20 cellular contexts compared by ENCODE assay signal in genomic region chr1:29499101-29499650, GRCh38.
DNase-seq lines count a peak whose midpoint lies in the region; ATAC-seq, FAIRE-seq and TF ChIP-seq lines count a peak whose summit lies in the region.
"Had no signal": no experiment of that assay in that cellular context is flagged by ENCODE, and none has a peak within 500 bp of the region (broad histone marks: within the 10 kb centered on the region; RNA-seq: fewer than 3 reads in every experiment).

No MANE protein-coding gene starts in this region.

- peak overlapping the region; percentile 63 for H3K27ac Mint-ChIP-seq in activated naive CD4-positive, alpha-beta T cell treated with anti-CD3 and anti-CD28 coated beads, Interleukin-2, amount 50 U/mL, for 24 hours
- H3K27ac Mint-ChIP-seq in osteocyte (ENCODE audit: unreplicated experiment): no peak overlapping the region
- H3K27ac Mint-ChIP-seq: CD4-positive, CD25-positive, alpha-beta regulatory T cell had no signal

- TF ChIP-seq CTCF in coronary artery (IDR thresholded peaks at IDR 0.05) (no peak), osteocyte (IDR thresholded peaks at IDR 0.05) (no peak), pancreas (IDR thresholded peaks at IDR 0.05) (no peak)

- ATAC-seq in pancreas (no peak), HG02970 (IDR thresholded peaks at IDR 0.05; ENCODE audit: low FRiP score, unreplicated experiment) (no peak), HG03108 (IDR thresholded peaks at IDR 0.05; ENCODE audit: unreplicated experiment) (no peak)

- no peaks in the 10 kb centered on the region for H3K36me3 ChIP-seq in pancreas
- H3K36me3 ChIP-seq: BE2C had no signal

- intact Hi-C loops in pancreas (cut with DNase I): no loop called here

- H3K4me3 ChIP-seq in coronary artery: no peak overlapping the region
- no peak overlapping the region for H3K4me3 ChIP-seq in pancreas

- no peaks in the 10 kb centered on the region for H3K9me3 Mint-ChIP-seq in activated naive CD4-positive, alpha-beta T cell treated with anti-CD3 and anti-CD28 coated beads, Interleukin-2, amount 50 U/mL, for 24 hours
- H3K9me3 Mint-ChIP-seq in osteocyte (ENCODE audit: unreplicated experiment): peaks cover 10% of the 10 kb centered on the region

- no peak overlapping the region for H3K27ac ChIP-seq in coronary artery
- H3K27ac ChIP-seq in pancreas: no peak overlapping the region

- H3K9me3 ChIP-seq in pancreas: no peaks in the 10 kb centered on the region
- H3K9me3 ChIP-seq: BE2C had no signal

- H3K4me3 Mint-ChIP-seq in activated naive CD4-positive, alpha-beta T cell treated with anti-CD3 and anti-CD28 coated beads, Interleukin-2, amount 50 U/mL, for 24 hours: no peak overlapping the region
- no peak overlapping the region for H3K4me3 Mint-ChIP-seq in osteocyte (ENCODE audit: unreplicated experiment)
- H3K4me3 Mint-ChIP-seq: CD4-positive, CD25-positive, alpha-beta regulatory T cell had no signal

- H3K4me1 Mint-ChIP-seq in activated naive CD4-positive, alpha-beta T cell treated with anti-CD3 and anti-CD28 coated beads, Interleukin-2, amount 50 U/mL, for 24 hours: no peaks in the 10 kb centered on the region
- no peaks in the 10 kb centered on the region for H3K4me1 Mint-ChIP-seq in osteocyte (ENCODE audit: unreplicated experiment)
- H3K4me1 Mint-ChIP-seq: CD4-positive, CD25-positive, alpha-beta regulatory T cell had no signal

- no peak for DNase-seq in activated naive CD4-positive, alpha-beta T cell treated with anti-CD3 and anti-CD28 coated beads, Interleukin-2, amount 50 U/mL, for 16 hours
- DNase-seq in coronary artery (ENCODE audit: low spot score) (peak; percentile 33), osteocyte (ENCODE audit: extremely low spot score, unreplicated experiment) (peak; percentile 70), pancreas (no peak)
- DNase-seq: BE2C; CD4-positive, CD25-positive, alpha-beta regulatory T cell; COR-L47; DMS 273 treated with DMSO at 0.1 percent for 48 hours; KG1; NCI-H1694 treated with DMSO at 0.1 percent for 48 hours; NCI-H2227 treated with DMSO at 0.1 percent for 48 hours; NCI-H524; NCI-H82; RPMI8226; SIG-M5 had no signal

- peaks cover 20% of the 10 kb centered on the region for H3K27me3 Mint-ChIP-seq in activated naive CD4-positive, alpha-beta T cell treated with anti-CD3 and anti-CD28 coated beads, Interleukin-2, amount 50 U/mL, for 24 hours
- H3K27me3 Mint-ChIP-seq in osteocyte (ENCODE audit: unreplicated experiment): peaks cover 2% of the 10 kb centered on the region

- no peaks in the 10 kb centered on the region for H3K4me1 ChIP-seq in pancreas
- H3K4me1 ChIP-seq: BE2C had no signal

- no peak for FAIRE-seq in pancreas (lab: Jason Lieb, UNC)
- FAIRE-seq: G401.6, GM19239 had no signal

- H3K36me3 Mint-ChIP-seq in activated naive CD4-positive, alpha-beta T cell treated with anti-CD3 and anti-CD28 coated beads, Interleukin-2, amount 50 U/mL, for 24 hours: no peaks in the 10 kb centered on the region
- H3K36me3 Mint-ChIP-seq in osteocyte (ENCODE audit: unreplicated experiment): no peaks in the 10 kb centered on the region
- H3K36me3 Mint-ChIP-seq: CD4-positive, CD25-positive, alpha-beta regulatory T cell had no signal

- no peaks in the 10 kb centered on the region for H3K27me3 ChIP-seq in pancreas
- H3K27me3 ChIP-seq: BE2C had no signal

- WGBS in pancreas, 2 donors: 76 to 86% methylated on average over 9 of the region's 9 CpGs

Comparison
In these comparisons a context has a peak if more than half of its experiments do, and no peak if none do; other contexts are left out.
1. DNase-seq: peak in coronary artery (single experiment) and osteocyte (single experiment); none in activated naive CD4-positive, alpha-beta T cell treated with anti-CD3 and anti-CD28 coated beads, Interleukin-2, amount 50 U/mL, for 16 hours (single experiment) and pancreas (0 of 6).